ENCODE assay signal across 15 cellular contexts in genomic region chr20:49501917-49502316, GRCh38. TPM values are rescaled to one million over a fixed set of nuclear protein-coding genes. Genes with fewer than 3 reads are reported as not detected.
DNase-seq lines count a peak whose midpoint lies in the region; ATAC-seq, FAIRE-seq and TF ChIP-seq lines count a peak whose summit lies in the region.
"Had no signal": no experiment of that assay in that cellular context is flagged by ENCODE, and none has a peak within 500 bp of the region (broad histone marks: within the 10 kb centered on the region; RNA-seq: fewer than 3 reads in every experiment).

No MANE protein-coding gene starts in this region.

- intact Hi-C loops in HCT116 (cut with micrococcal nuclease) = no loop called here

- RAD21 ChIA-PET in HCT116 (lab: Charles Lee; ENCODE audit: low non-redundant PET in 1 of 2, low total read pairs in 2 of 2, uncharacterized antibody in 2 of 2, unreplicated experiment in 2 of 2) = no interaction called here

- no peaks in the 10 kb centered on the region for H3K9me2 ChIP-seq in HCT116 (ENCODE audit: insufficient read depth)

- CTCF ChIA-PET in HCT116 (lab: Charles Lee) = interaction anchor here (1.2 to 1.7 kb wide), 3 partner anchors 17 to 40 kb away, joined by 3 to 5 read pairs (median 3); no protein-coding TSS in a partner anchor

- H3K4me3 ChIP-seq in HCT116 (replicated peaks in 1 of 2; ENCODE audit: low read depth in 1 of 2, low read length in 2 of 2) = no peak overlapping the region
- H3K4me3 ChIP-seq in fibroblast of pulmonary artery (replicated peaks; ENCODE audit: low read depth, low read length) = no peak overlapping the region
- H3K4me3 ChIP-seq: left lung, SJCRH30 had no signal

- DNase-seq in ACHN = peak; percentile 19
- DNase-seq in HCT116 (ENCODE audit: low read depth, low spot score) = peak; percentile 85
- peak; percentile 65 for DNase-seq in SK-MEL-5 (ENCODE audit: low read depth, low spot score)
- DNase-seq in fibroblast of pulmonary artery (ENCODE audit: low read depth) = peak; percentile 52
- DNase-seq in frontal cortex (ENCODE audit: low spot score in 2 of 2) = no peak
- no peak for DNase-seq in NCI-H1436 (lab: John Stamatoyannopoulos, UW)
- DNase-seq: activated CD4-positive, alpha-beta T cell treated with anti-CD3 and anti-CD28 coated beads for 1 hour; activated effector memory CD4-positive, alpha-beta T cell treated with Interleukin-2 at 50 U/mL for 16 hours; left lung; stimulated activated CD4-positive, alpha-beta T cell treated with anti-CD3 and anti-CD28 coated beads, Interleukin-12 subunit alpha, Interleukin-12 subunit beta, amount 100 ng/mL, for 4 hours had no signal

- no peaks in the 10 kb centered on the region for H3K9me3 ChIP-seq in HCT116 (ENCODE audit: control insufficient read depth in 1 of 2, insufficient read depth in 1 of 2, low read depth in 1 of 2, low read length in 2 of 2)
- H3K9me3 ChIP-seq: left lung, SJCRH30 had no signal

- no peaks in the 10 kb centered on the region for H3K79me2 ChIP-seq in HCT116 (ENCODE audit: insufficient read depth, low read length)

- H3K9ac ChIP-seq in HCT116 (ENCODE audit: low read length) = no peak overlapping the region

- in situ Hi-C loops in ACHN (cut with HindIII; ENCODE audit: low pct_ligation_motif_present, low pct_unique_long_range_greater_than_20kb, low sequenced_read_pairs) = no loop called here
- in situ Hi-C loops in SK-MEL-5 (cut with HindIII; ENCODE audit: low pct_unique_long_range_greater_than_20kb, low sequenced_read_pairs) = no loop called here

- H3K36me3 ChIP-seq in HCT116 (ENCODE audit: control insufficient read depth in 1 of 2, insufficient read depth in 2 of 2, low read length in 2 of 2) = no peaks in the 10 kb centered on the region
- H3K36me3 ChIP-seq: left lung, SJCRH30 had no signal

- ATAC-seq in HCT116 = peak; percentile 98
- no peak for ATAC-seq in GM21717 (IDR thresholded peaks at IDR 0.05; ENCODE audit: unreplicated experiment)
- no peak for ATAC-seq in GM21390 (IDR thresholded peaks at IDR 0.05; ENCODE audit: unreplicated experiment)
- ATAC-seq: left lung had no signal

- TF ChIP-seq CTCF in HCT116 (IDR thresholded peaks at IDR 0.05 in 2 of 3, conservative IDR thresholded peaks at IDR 0.05 in 1 of 3; ENCODE audit: borderline replicate concordance in 1 of 3, insufficient read depth in 1 of 3, low read depth in 2 of 3, low read length in 2 of 3) (no peak), fibroblast of pulmonary artery (IDR thresholded peaks at IDR 0.05; ENCODE audit: low read length, missing control alignments) (no peak)

- H3K27me3 ChIP-seq in HCT116 (ENCODE audit: insufficient read depth, low read length) = 0 out of 2 replicates have a peak, but pooled peaks cover under 1% of the 10 kb centered on the region

- TF ChIP-seq RAD21 in HCT116 (IDR thresholded peaks at IDR 0.05; ENCODE audit: low read depth) = no peak

- peak overlapping the region; percentile 80 for H2AFZ ChIP-seq in HCT116 (ENCODE audit: low read depth, low read length, poor library complexity, severe bottlenecking)

- FAIRE-seq in frontal cortex (lab: Jason Lieb, UNC) = no peak

- no peak overlapping the region for H3K27ac ChIP-seq in HCT116 (ENCODE audit: low read depth, low read length)
- H3K27ac ChIP-seq: left lung, SJCRH30 had no signal

- H4K20me1 ChIP-seq in HCT116 (ENCODE audit: insufficient read depth) = no peaks in the 10 kb centered on the region

- H3K4me2 ChIP-seq in HCT116 (ENCODE audit: low read length) = peak overlapping the region; percentile 37

- TF ChIP-seq POLR2A in HCT116 (IDR thresholded peaks at IDR 0.05; ENCODE audit: borderline replicate concordance, extremely low read depth, insufficient read depth, insufficient read length) = no peak

- POLR2A ChIA-PET in HCT116 (lab: Charles Lee) = interaction anchor here (0.9 to 1.1 kb wide), 2 partner anchors 8 to 15 kb away, joined by 3 read pairs; no protein-coding TSS in a partner anchor

- peaks cover 0 to 5% of the 10 kb centered on the region in 2 experiments; a peak in 1 of 4 replicates for H3K4me1 ChIP-seq in HCT116 (ENCODE audit: control insufficient read depth in 1 of 2, insufficient read depth in 2 of 2, low read length in 2 of 2)
- H3K4me1 ChIP-seq: left lung had no signal

- BruUV-seq in HCT116 (replicated peaks; lab: Mats Ljungman, UMichigan) = no TSS peak

TF ChIP-seq in HCT116, 20 proteins besides CTCF, POLR2A, EP300 and RAD21:
- TF ChIP-seq REST (IDR thresholded peaks at IDR 0.05; ENCODE audit: low read depth) (no peak), YY1 (IDR thresholded peaks at IDR 0.05; ENCODE audit: extremely low read depth, insufficient replicate concordance, low read depth, low read length) (peak; percentile 83), POLR2AphosphoS5 (IDR thresholded peaks at IDR 0.05; ENCODE audit: low read depth, low read length) (0 out of 2 replicates have a peak, but pooled peaks have one; percentile 24), SP1 (IDR thresholded peaks at IDR 0.05; ENCODE audit: low read depth) (peak; percentile 46; the same call in 1 of the 2 replicates)

RNA-seq across cellular contexts. Expression of gene KCNB1, which starts 19.4 kb away (rescaled TPM):
- total RNA-seq in HCT116 (2021; ENCODE audit: unreplicated experiment) (0.79 TPM), frontal cortex (5.7 TPM)
- polyA plus RNA-seq in HCT116 (2012) = 0.39 and 0.47 TPM in 2 replicates
- 0.05 TPM in 1 of 2 replicates, not detected in the other for total RNA-seq in SK-MEL-5 (2014; rRNA removed; shearing (Covaris generic))
- 0.01 and 0.07 TPM in 2 replicates for polyA plus RNA-seq in SK-MEL-5 (2015; cell fraction: cytosol; rRNA removed)
- polyA plus RNA-seq in SK-MEL-5 (2015; cell fraction: nucleus; rRNA removed) = 0.01 TPM in 1 of 2 replicates, not detected in the other
- total RNA-seq: NCI-H460 had no signal
- polyA plus RNA-seq: CD14-positive monocyte had no signal

Comparison
In these comparisons a context has a peak if more than half of its experiments do, and no peak if none do; other contexts are left out.
1. DNase-seq: peak in ACHN (single experiment), HCT116 (single experiment), SK-MEL-5 (single experiment) and fibroblast of pulmonary artery (single experiment); none in frontal cortex (0 of 2) and NCI-H1436 (single experiment).